In the genomic region with DNA sequence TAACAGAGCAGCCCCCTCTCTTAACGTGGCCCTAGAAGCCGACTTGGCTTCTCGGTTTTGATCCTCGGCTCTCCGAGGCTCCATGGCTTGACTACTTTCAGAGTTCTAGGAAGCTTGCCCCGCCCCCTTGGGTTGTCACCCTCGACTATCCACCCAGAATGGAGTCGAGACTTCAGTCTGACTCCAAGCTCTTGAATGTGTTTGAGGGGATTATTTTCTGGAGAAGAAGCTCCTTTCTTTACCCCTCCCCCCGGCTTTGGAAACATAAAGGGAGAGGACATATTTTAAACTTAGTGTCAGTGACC, we compare ENCODE assay signal across 8 cellular contexts. TPM values are rescaled to one million over a fixed set of nuclear protein-coding genes. Genes with fewer than 3 reads are reported as not detected.
DNase-seq lines count a peak whose midpoint lies in the region; ATAC-seq and TF ChIP-seq lines count a peak whose summit lies in the region.

No MANE protein-coding gene starts in this region.

- DNase-seq in NCI-H2171 (lab: John Stamatoyannopoulos, UW): peak; percentile 44
- DNase-seq in NCI-H2171 treated with DMSO at 0.1 percent for 48 hours (lab: John Stamatoyannopoulos, UW): no peak
- DNase-seq in NCI-H526 (lab: John Stamatoyannopoulos, UW): peak; percentile 29 to 37
- DNase-seq in activated T-cell treated with anti-CD3 and anti-CD28 coated beads for 24 hours (ENCODE audit: low read depth): peak; percentile 50
- peak; percentile 56 to 64 for DNase-seq in fibroblast of lung (ENCODE audit: low read depth in 2 of 2)
- no peak for DNase-seq in NK-92 (lab: John Stamatoyannopoulos, UW; ENCODE audit: unreplicated experiment)

- ATAC-seq in HG02623 (IDR thresholded peaks at IDR 0.05; ENCODE audit: unreplicated experiment): peak; percentile 22

- H3K9me3 ChIP-seq in fibroblast of lung (ENCODE audit: control insufficient read depth, insufficient read depth, low read depth, low read length) (no peaks in the 10 kb centered on the region), neutrophil (no peaks in the 10 kb centered on the region)

- H3K27ac ChIP-seq in fibroblast of lung (ENCODE audit: insufficient read depth, low read length): peak overlapping the region; percentile 93
- peak overlapping the region; percentile 87 for H3K27ac ChIP-seq in neutrophil

- H4K20me1 ChIP-seq in fibroblast of lung (ENCODE audit: control insufficient read depth, extremely low read depth, insufficient read depth, low read length): no peaks in the 10 kb centered on the region

- H3K36me3 ChIP-seq in fibroblast of lung (ENCODE audit: control insufficient read depth, insufficient read depth, low read length): peaks cover 8% of the 10 kb centered on the region
- peaks cover 31% of the 10 kb centered on the region for H3K36me3 ChIP-seq in neutrophil

- TF ChIP-seq CTCF in fibroblast of lung (conservative IDR thresholded peaks at IDR 0.05 in 1 of 2, IDR thresholded peaks at IDR 0.05 in 1 of 2; ENCODE audit: low read depth in 1 of 2, low read length in 2 of 2) (no peak), neutrophil (IDR thresholded peaks at IDR 0.05) (no peak)

- peak overlapping the region; percentile 86 for H3K4me2 ChIP-seq in fibroblast of lung (ENCODE audit: extremely low read depth, insufficient read depth, low read length)

- H2AFZ ChIP-seq in fibroblast of lung (ENCODE audit: low read length): peak overlapping the region; percentile 74

- H3K4me3 ChIP-seq in fibroblast of lung (replicated peaks in 1 of 4; ENCODE audit: control extremely low read depth in 1 of 4, insufficient read depth in 1 of 4, low read depth in 3 of 4, low read length in 4 of 4) (peak overlapping the region; percentile 85 to 99 (median 94)), neutrophil (ENCODE audit: low read depth in 1 of 2, low read length in 1 of 2) (peak overlapping the region; percentile 78 to 94)

- no peaks in the 10 kb centered on the region for H3K27me3 ChIP-seq in fibroblast of lung (ENCODE audit: control insufficient read depth, insufficient read depth, low read length)
- H3K27me3 ChIP-seq in neutrophil: no peaks in the 10 kb centered on the region

- H3K9ac ChIP-seq in fibroblast of lung (ENCODE audit: insufficient read depth, low read length): peak overlapping the region; percentile 86

- H3K79me2 ChIP-seq in fibroblast of lung (ENCODE audit: control insufficient read depth, insufficient read depth, low read length): peaks cover 50% of the 10 kb centered on the region

- H3K4me1 ChIP-seq in fibroblast of lung (ENCODE audit: control insufficient read depth, extremely low read depth, insufficient read depth, low read length): no peaks in the 10 kb centered on the region
- peaks cover 16% of the 10 kb centered on the region in 2 experiments for H3K4me1 ChIP-seq in neutrophil (ENCODE audit: control insufficient read depth in 1 of 2, insufficient read depth in 1 of 2, low read depth in 1 of 2, low read length in 1 of 2)

RNA-seq across cellular contexts. Expression of a gene that starts 0.5 kb away (rescaled TPM):
- total RNA-seq in fibroblast of lung: 42.9 and 58.0 TPM in 2 replicates
- 60.4 and 63.4 TPM in 2 replicates for polyA plus RNA-seq in fibroblast of lung
- 56.0 and 63.2 TPM in 2 replicates for polyA plus RNA-seq in fibroblast of lung (2012)
- polyA minus RNA-seq in fibroblast of lung (ENCODE audit: low replicate concordance): 269 and 448 TPM in 2 replicates

RNA-seq across cellular contexts. Expression of a gene that starts 37.2 kb away (rescaled TPM):
- total RNA-seq in fibroblast of lung: 16.2 and 21.3 TPM in 2 replicates
- polyA plus RNA-seq in fibroblast of lung: 31.0 and 35.8 TPM in 2 replicates
- polyA plus RNA-seq in fibroblast of lung (2012): 58.3 and 68.8 TPM in 2 replicates
- 1.6 and 6.2 TPM in 2 replicates for polyA minus RNA-seq in fibroblast of lung (ENCODE audit: low replicate concordance)

RNA-seq across cellular contexts. Expression of a gene that starts 40.8 kb away (rescaled TPM):
- total RNA-seq in fibroblast of lung: 47.0 and 60.9 TPM in 2 replicates
- 37.9 and 53.3 TPM in 2 replicates for polyA plus RNA-seq in fibroblast of lung
- 52.0 and 60.9 TPM in 2 replicates for polyA plus RNA-seq in fibroblast of lung (2012)
- polyA minus RNA-seq in fibroblast of lung (ENCODE audit: low replicate concordance): 166 and 290 TPM in 2 replicates

RNA-seq across cellular contexts. Expression of a gene that starts 46.7 kb away (rescaled TPM):
- 1.8 and 3.1 TPM in 2 replicates for total RNA-seq in fibroblast of lung
- 1.8 and 1.9 TPM in 2 replicates for polyA plus RNA-seq in fibroblast of lung
- 1.0 and 1.3 TPM in 2 replicates for polyA plus RNA-seq in fibroblast of lung (2012)
- polyA minus RNA-seq in fibroblast of lung (ENCODE audit: low replicate concordance): 0.24 and 1.6 TPM in 2 replicates

Comparison
In these comparisons a context has a peak if more than half of its experiments do, and no peak if none do; other contexts are left out.
1. DNase-seq: peak in NCI-H2171 (single experiment), NCI-H526 (2 of 2), activated T-cell treated with anti-CD3 and anti-CD28 coated beads for 24 hours (single experiment) and fibroblast of lung (2 of 2); none in NCI-H2171 treated with DMSO at 0.1 percent for 48 hours (single experiment) and NK-92 (single experiment).